Comparison of ENCODE assay signal across 11 cellular contexts in genomic region chr10:52965938-52966401, GRCh38.
DNase-seq lines count a peak whose midpoint lies in the region; ATAC-seq, FAIRE-seq and TF ChIP-seq lines count a peak whose summit lies in the region.
"Had no signal": no experiment of that assay in that cellular context is flagged by ENCODE, and none has a peak within 500 bp of the region (broad histone marks: within the 10 kb centered on the region; RNA-seq: fewer than 3 reads in every experiment).

No MANE protein-coding gene starts in this region.

- H3K27ac ChIP-seq in small intestine (ENCODE audit: low read depth in 1 of 2, low read length in 1 of 2): no peak overlapping the region
- H3K27ac ChIP-seq in substantia nigra (ENCODE audit: low read depth, low read length, poor library complexity, severe bottlenecking): no peak overlapping the region
- H3K27ac ChIP-seq: BLaER1 had no signal

- DNase-seq in GM12891 (ENCODE audit: insufficient read length, low spot score): peak; percentile 32
- no peak for DNase-seq in WTC11 (ENCODE audit: low spot score)
- no peak for DNase-seq in small intestine
- no peak for DNase-seq in DMS 273 (lab: John Stamatoyannopoulos, UW; ENCODE audit: unreplicated experiment)
- DNase-seq in DMS53 treated with DMSO at 0.1 percent for 48 hours (lab: John Stamatoyannopoulos, UW; ENCODE audit: unreplicated experiment): no peak
- no peak for DNase-seq in substantia nigra (lab: John Stamatoyannopoulos, UW)
- DNase-seq: naive thymus-derived CD8-positive, alpha-beta T cell had no signal

- peaks cover 11% of the 10 kb centered on the region for H3K36me3 Mint-ChIP-seq in WTC11
- H3K36me3 Mint-ChIP-seq: naive thymus-derived CD8-positive, alpha-beta T cell had no signal

- H3K4me1 Mint-ChIP-seq in WTC11: peaks cover 71% of the 10 kb centered on the region
- H3K4me1 Mint-ChIP-seq: naive thymus-derived CD8-positive, alpha-beta T cell had no signal

- ATAC-seq in GM21367 (IDR thresholded peaks at IDR 0.05; ENCODE audit: unreplicated experiment) (peak; percentile 98), HG03135 (IDR thresholded peaks at IDR 0.05; ENCODE audit: unreplicated experiment) (peak; percentile 98), WTC11 (peak; percentile 80)
- ATAC-seq: naive thymus-derived CD8-positive, alpha-beta T cell had no signal

- POLR2A ChIA-PET in WTC11 (lab: Charles Lee): no interaction called here

- peak; percentile 92 for FAIRE-seq in GM12891 (lab: Jason Lieb, UNC)
- no peak for FAIRE-seq in small intestine (lab: Jason Lieb, UNC)

- H3K4me3 ChIP-seq in small intestine (ENCODE audit: low read depth in 1 of 2, low read length in 2 of 2): no peak overlapping the region
- H3K4me3 ChIP-seq: BLaER1 had no signal

- H3K27me3 ChIP-seq in small intestine (ENCODE audit: control insufficient read depth in 2 of 2, insufficient read depth in 2 of 2, low read length in 2 of 2): no peaks in the 10 kb centered on the region
- H3K27me3 ChIP-seq: BLaER1 had no signal

- H3K4me1 ChIP-seq in small intestine (ENCODE audit: control insufficient read depth in 2 of 2, insufficient read depth in 1 of 2, low read depth in 1 of 2, low read length in 1 of 2): no peaks in the 10 kb centered on the region
- H3K4me1 ChIP-seq: BLaER1 had no signal

- peaks cover 13% of the 10 kb centered on the region for H3K9me3 Mint-ChIP-seq in WTC11
- H3K9me3 Mint-ChIP-seq: activated T-helper 2 cell treated with anti-CD3 and anti-CD28 coated beads, Interferon-gamma antibody, Interleukin-2, Interleukin-4, amounts not matched to agents 10 μg/mL and 5 μg/mL and 100 μg/mL, durations not matched to agents 14 hours and 24 hours and 36 hours had no signal

- H3K27ac Mint-ChIP-seq in WTC11: peak overlapping the region; percentile 99
- H3K27ac Mint-ChIP-seq: activated T-helper 2 cell treated with anti-CD3 and anti-CD28 coated beads, Interferon-gamma antibody, Interleukin-2, Interleukin-4, amounts not matched to agents 10 μg/mL and 5 μg/mL and 100 μg/mL, durations not matched to agents 14 hours and 24 hours and 36 hours; naive thymus-derived CD8-positive, alpha-beta T cell had no signal

- CTCF ChIA-PET in WTC11 (lab: Charles Lee): interaction anchor here (0.6 to 1.8 kb wide), 3 partner anchors 14 to 148 kb away, joined by 3 to 6 read pairs (median 4); no protein-coding TSS in a partner anchor

- no peak overlapping the region for H3K4me3 Mint-ChIP-seq in WTC11
- H3K4me3 Mint-ChIP-seq: naive thymus-derived CD8-positive, alpha-beta T cell had no signal

- no peak for TF ChIP-seq POLR2A in GM12891 (IDR thresholded peaks at IDR 0.05; ENCODE audit: low read depth, low read length)

- H3K36me3 ChIP-seq in small intestine (ENCODE audit: control insufficient read depth in 2 of 2, insufficient read depth in 2 of 2, low read length in 2 of 2): no peaks in the 10 kb centered on the region
- H3K36me3 ChIP-seq: BLaER1 had no signal

- H3K27me3 Mint-ChIP-seq in WTC11 (ENCODE audit: low read depth): no peaks in the 10 kb centered on the region
- H3K27me3 Mint-ChIP-seq: naive thymus-derived CD8-positive, alpha-beta T cell had no signal

- no peaks in the 10 kb centered on the region for H3K9me3 ChIP-seq in small intestine (ENCODE audit: control insufficient read depth, low read depth)
- H3K9me3 ChIP-seq: BLaER1 had no signal

- WGBS in small intestine, 3 donors: 69 to 81% (median 76%) methylated on average over 6 of the region's 6 CpGs

- TF ChIP-seq CTCF in WTC11 (IDR thresholded peaks at IDR 0.05): no peak

TF ChIP-seq in GM12891, 5 proteins besides CTCF, POLR2A, EP300 and RAD21:
- TF ChIP-seq POLR2AphosphoS5 (IDR thresholded peaks at IDR 0.05; ENCODE audit: low read depth, low read length) (no peak), PAX5 (IDR thresholded peaks at IDR 0.05; ENCODE audit: insufficient read depth, low read length, severe bottlenecking) (no peak), SPI1 (IDR thresholded peaks at IDR 0.05; ENCODE audit: low read depth, low read length) (peak; percentile 98), TAF1 (IDR thresholded peaks at IDR 0.05; ENCODE audit: low read depth, low read length) (0 out of 2 replicates have a peak, but pooled peaks have one; percentile 15)

TF ChIP-seq in WTC11, 78 proteins besides CTCF, POLR2A, EP300 and RAD21:
- no peak for TF ChIP-seq ZNF416 (CRISPR knock-in tag; IDR thresholded peaks at IDR 0.05)
- peak; percentile 57; the same call in 1 of the 2 replicates for TF ChIP-seq TEAD1 (CRISPR knock-in tag; IDR thresholded peaks at IDR 0.05)
- TF ChIP-seq FOXP4 (CRISPR knock-in tag; IDR thresholded peaks at IDR 0.05): peak; percentile 38; the same call in 1 of the 2 replicates
- 0 out of 2 replicates have a peak, but pooled peaks have one; percentile 28 for TF ChIP-seq SP1 (CRISPR knock-in tag; conservative IDR thresholded peaks at IDR 0.05)
- no peak for TF ChIP-seq ZNF425 (CRISPR knock-in tag; conservative IDR thresholded peaks at IDR 0.05)
- TF ChIP-seq ZSCAN18 (CRISPR knock-in tag; IDR thresholded peaks at IDR 0.05): 0 out of 2 replicates have a peak, but pooled peaks have one; percentile 1
- peak; percentile 50; the same call in 1 of the 2 replicates for TF ChIP-seq MAX (CRISPR knock-in tag; IDR thresholded peaks at IDR 0.05)
TF ChIP-seq in WTC11: peak in this region for 5.
